In genomic region chr10:110873951-110874350, GRCh38 we compare ENCODE assay signal across 9 cellular contexts. TPM values are rescaled to one million over a fixed set of nuclear protein-coding genes. Genes with fewer than 3 reads are reported as not detected.
DNase-seq lines count a peak whose midpoint lies in the region; ATAC-seq and TF ChIP-seq lines count a peak whose summit lies in the region.
"Had no signal": no experiment of that assay in that cellular context is flagged by ENCODE, and none has a peak within 500 bp of the region (broad histone marks: within the 10 kb centered on the region; RNA-seq: fewer than 3 reads in every experiment).

No MANE protein-coding gene starts in this region.

- H3K4me3 ChIP-seq in GM12864 (ENCODE audit: low read depth, low read length) (peak overlapping the region; percentile 90), esophagus (ENCODE audit: low read depth in 1 of 2, low read length in 2 of 2) (peak overlapping the region; percentile 21 to 86), rectal smooth muscle tissue (ENCODE audit: low read length) (peak overlapping the region; percentile 68)

- H3K27me3 ChIP-seq in esophagus (ENCODE audit: control insufficient read depth in 1 of 2, insufficient read depth in 2 of 2, low read length in 2 of 2) (no peaks in the 10 kb centered on the region), rectal smooth muscle tissue (ENCODE audit: control insufficient read depth, insufficient read depth, low read length) (no peaks in the 10 kb centered on the region)

- H3K27ac ChIP-seq in esophagus (ENCODE audit: low read depth in 2 of 2, low read length in 1 of 2) (peak overlapping the region in 1 of 2 donors; percentile 50), rectal smooth muscle tissue (ENCODE audit: low read depth, low read length) (no peak overlapping the region)

- 19 to 36% methylated on average over 2 of the region's 2 CpGs for WGBS in esophagus, 2 donors

- H3K4me1 ChIP-seq in esophagus (ENCODE audit: control insufficient read depth in 2 of 2, insufficient read depth in 2 of 2, low read length in 1 of 2) (no peaks in the 10 kb centered on the region), rectal smooth muscle tissue (ENCODE audit: control insufficient read depth, insufficient read depth, low read length) (peaks cover 14% of the 10 kb centered on the region)

- DNase-seq in GM12864 (ENCODE audit: low read depth) (no peak), RKO (ENCODE audit: low spot score) (peak; percentile 24)
- no peak for DNase-seq in activated CD4-positive, alpha-beta T cell treated with anti-CD3 and anti-CD28 coated beads, Interleukin-2, amount 50 U/mL, for 4 hours
- DNase-seq: midbrain had no signal

- TF ChIP-seq CTCF in GM12864 (IDR thresholded peaks at IDR 0.05; ENCODE audit: low read depth, low read length, missing control alignments) = no peak

- ATAC-seq in HG02588 (IDR thresholded peaks at IDR 0.05; ENCODE audit: unreplicated experiment) (no peak), HG03571 (IDR thresholded peaks at IDR 0.05; ENCODE audit: unreplicated experiment) (no peak), GM19395 (IDR thresholded peaks at IDR 0.05; ENCODE audit: unreplicated experiment) (no peak)

- no peak overlapping the region for H3K9ac ChIP-seq in rectal smooth muscle tissue (ENCODE audit: low read length)

- no peaks in the 10 kb centered on the region for H3K9me3 ChIP-seq in esophagus (ENCODE audit: control insufficient read depth in 2 of 2, insufficient read depth in 1 of 2, low read depth in 1 of 2, low read length in 1 of 2)

- H3K36me3 ChIP-seq in esophagus (ENCODE audit: control insufficient read depth in 2 of 2, insufficient read depth in 2 of 2, low read length in 1 of 2) (peaks cover 2% of the 10 kb centered on the region in 2 donors), rectal smooth muscle tissue (ENCODE audit: control insufficient read depth, insufficient read depth, low read length) (peaks cover 7% of the 10 kb centered on the region)

RNA-seq across cellular contexts. Expression of gene PDCD4, which starts 2.2 kb away (rescaled TPM):
- 100 to 1,000 TPM; 116 to 203 TPM for polyA plus RNA-seq in esophagus

RNA-seq across cellular contexts. Expression of gene BBIP1, which starts 45.0 kb away (rescaled TPM):
- 10 to 100 TPM; 10.9 to 14.7 TPM for polyA plus RNA-seq in esophagus

RNA-seq across cellular contexts. Expression of gene SHOC2, which starts 45.5 kb away (rescaled TPM):
- polyA plus RNA-seq in esophagus = 10 to 100 TPM; 15.3 to 16.6 TPM
